Comparison of ENCODE assay signal across 11 cellular contexts in genomic region chr6:1131285-1132079, GRCh38.
A peak's percentile ranks its signal among the peaks of the same experiment; 100 is the strongest.
DNase-seq lines count a peak whose midpoint lies in the region; ATAC-seq, FAIRE-seq and TF ChIP-seq lines count a peak whose summit lies in the region.
"Had no signal": no experiment of that assay in that cellular context is flagged by ENCODE, and none has a peak within 500 bp of the region (broad histone marks: within the 10 kb centered on the region; RNA-seq: fewer than 3 reads in every experiment).

No MANE protein-coding gene starts in this region.

- 49% methylated on average over 9 of the region's 9 CpGs for WGBS in prostate gland

- no peak overlapping the region for H3K4me3 Mint-ChIP-seq in astrocyte (ENCODE audit: unreplicated experiment)

- peaks cover 10% of the 10 kb centered on the region for H3K27me3 Mint-ChIP-seq in astrocyte (ENCODE audit: low read depth, unreplicated experiment)

- intact Hi-C loops in prostate gland (cut with DNase I): no loop called here

- no peak for TF ChIP-seq POLR2A in prostate gland (IDR thresholded peaks at IDR 0.05)

- no peak for ATAC-seq in GM21360 (IDR thresholded peaks at IDR 0.05; ENCODE audit: unreplicated experiment)

- peaks cover 9% of the 10 kb centered on the region for H3K4me1 Mint-ChIP-seq in astrocyte (ENCODE audit: low read depth, unreplicated experiment)

- no peak for FAIRE-seq in astrocyte (lab: Jason Lieb, UNC)

- no peak for TF ChIP-seq CTCF in HFF-Myc (IDR thresholded peaks at IDR 0.05; ENCODE audit: low read depth, low read length, missing control alignments)
- no peak for TF ChIP-seq CTCF in astrocyte (IDR thresholded peaks at IDR 0.05; ENCODE audit: insufficient read depth, low read depth, low read length)
- no peak for TF ChIP-seq CTCF in kidney epithelial cell (IDR thresholded peaks at IDR 0.05; ENCODE audit: insufficient read depth, low read length, poor library complexity, severe bottlenecking)
- no peak for TF ChIP-seq CTCF in prostate gland (IDR thresholded peaks at IDR 0.05)

- peak overlapping the region; percentile 34 for H3K27ac Mint-ChIP-seq in astrocyte (ENCODE audit: unreplicated experiment)

- H3K9me3 ChIP-seq in astrocyte (ENCODE audit: insufficient read depth, low read depth, low read length): no peaks in the 10 kb centered on the region
- no peaks in the 10 kb centered on the region for H3K9me3 ChIP-seq in prostate gland
- H3K9me3 ChIP-seq: stomach had no signal

- DNase-seq in HFF-Myc (ENCODE audit: extremely low read depth, low read depth) (peak; percentile 38), astrocyte (ENCODE audit: low read depth) (peak; percentile 55), kidney epithelial cell (ENCODE audit: low read depth) (peak; percentile 96), stromal cell of bone marrow (ENCODE audit: low read depth) (peak; percentile 93), NCI-H128 (lab: John Stamatoyannopoulos, UW; ENCODE audit: unreplicated experiment) (no peak), prostate gland (ENCODE audit: low spot score) (no peak)
- DNase-seq: NCI-H1694, right cardiac atrium, SHP77 treated with DMSO at 0.1 percent for 48 hours, stomach had no signal

- H3K36me3 Mint-ChIP-seq in astrocyte (ENCODE audit: low read depth, unreplicated experiment): no peaks in the 10 kb centered on the region

- H3K9ac ChIP-seq in astrocyte (ENCODE audit: low read length): peak overlapping the region; percentile 41

- H3K4me1 ChIP-seq in astrocyte (ENCODE audit: insufficient read depth, low read length) (peaks cover 11% of the 10 kb centered on the region), prostate gland (replicated peaks) (no peaks in the 10 kb centered on the region)

- peak overlapping the region; percentile 27 for H3K27ac ChIP-seq in astrocyte (ENCODE audit: low read depth, low read length)
- H3K27ac ChIP-seq in prostate gland: no peak overlapping the region
- H3K27ac ChIP-seq: stomach had no signal

- H2AFZ ChIP-seq in astrocyte (ENCODE audit: low read depth, low read length): no peak overlapping the region

- H3K79me2 ChIP-seq in astrocyte (ENCODE audit: insufficient read depth, low read length): no peaks in the 10 kb centered on the region

- H3K4me2 ChIP-seq in astrocyte (ENCODE audit: low read length): peak overlapping the region; percentile 63

- H4K20me1 ChIP-seq in astrocyte (ENCODE audit: insufficient read depth, low read length): no peaks in the 10 kb centered on the region

- peaks cover 7% of the 10 kb centered on the region for H3K9me3 Mint-ChIP-seq in astrocyte (ENCODE audit: unreplicated experiment)

- no peaks in the 10 kb centered on the region for H3K27me3 ChIP-seq in astrocyte (ENCODE audit: insufficient read depth, low read length)
- H3K27me3 ChIP-seq in kidney epithelial cell (ENCODE audit: control insufficient read depth, insufficient read depth, low read length): no peaks in the 10 kb centered on the region
- H3K27me3 ChIP-seq in prostate gland (replicated peaks; ENCODE audit: insufficient read depth): no peaks in the 10 kb centered on the region
- H3K27me3 ChIP-seq: stomach had no signal

- H3K36me3 ChIP-seq in astrocyte (ENCODE audit: insufficient read depth, low read length) (no peaks in the 10 kb centered on the region), kidney epithelial cell (ENCODE audit: control insufficient read depth, insufficient read depth, low read length) (no peaks in the 10 kb centered on the region), prostate gland (no peaks in the 10 kb centered on the region)
- H3K36me3 ChIP-seq: stomach had no signal

- H3K4me3 ChIP-seq in HFF-Myc (replicated peaks; ENCODE audit: low read depth, low read length): no peak overlapping the region
- no peak overlapping the region for H3K4me3 ChIP-seq in astrocyte (ENCODE audit: insufficient read depth, low read depth, low read length)
- no peak overlapping the region for H3K4me3 ChIP-seq in kidney epithelial cell (ENCODE audit: low read depth, low read length)
- H3K4me3 ChIP-seq in prostate gland: no peak overlapping the region
- H3K4me3 ChIP-seq: stomach had no signal

Comparison
In these comparisons a context has a peak if more than half of its experiments do, and no peak if none do; other contexts are left out.
1. DNase-seq: peak in HFF-Myc (single experiment), astrocyte (single experiment), kidney epithelial cell (single experiment) and stromal cell of bone marrow (single experiment); none in NCI-H128 (single experiment) and prostate gland (single experiment).